8 cellular contexts compared by ENCODE assay signal in the genomic region with DNA sequence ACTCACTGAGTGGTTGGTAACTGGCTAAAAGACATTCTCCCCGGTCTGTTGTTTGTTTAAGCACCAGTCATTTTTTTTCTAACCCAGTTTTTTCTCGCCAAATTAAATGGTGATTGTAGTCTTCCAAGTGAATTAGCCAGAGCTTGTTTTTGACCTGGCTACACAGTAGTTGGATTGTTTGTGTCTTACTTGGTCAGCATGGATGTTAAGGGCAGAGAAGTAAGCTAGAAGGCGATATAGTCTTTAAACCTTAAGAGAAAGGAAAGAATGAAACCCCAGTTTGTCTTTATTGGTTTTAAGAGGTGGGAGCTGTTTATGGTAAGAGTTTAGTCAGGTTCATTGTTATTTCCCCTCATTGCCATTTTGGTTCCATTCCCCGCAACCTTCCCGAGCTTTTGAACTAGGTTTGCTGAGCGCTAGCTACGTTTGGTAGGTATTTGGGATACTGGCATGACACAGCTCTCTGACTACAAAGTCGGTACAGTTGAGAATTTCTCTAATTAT. TPM values are rescaled to one million over a fixed set of nuclear protein-coding genes. Genes with fewer than 3 reads are reported as not detected.
DNase-seq lines count a peak whose midpoint lies in the region; ATAC-seq and TF ChIP-seq lines count a peak whose summit lies in the region.

No MANE protein-coding gene starts in this region.

- intact Hi-C loops in sciatic nerve (cut with DNase I): loop anchor here (10.0 kb wide), 1 partner anchor 125 kb away; no protein-coding TSS in a partner anchor

- DNase-seq in EH (ENCODE audit: low read depth) (peak; percentile 50), RKO (ENCODE audit: low spot score) (peak; percentile 48), foreskin keratinocyte (no peak), sciatic nerve (ENCODE audit: low spot score) (no peak), SHP77 (lab: John Stamatoyannopoulos, UW) (no peak)
- DNase-seq in activated effector memory CD4-positive, alpha-beta T cell treated with Interleukin-2 at 50 U/mL for 16 hours: no peak

- no peak for TF ChIP-seq CTCF in foreskin keratinocyte (conservative IDR thresholded peaks at IDR 0.05)

- no peaks in the 10 kb centered on the region for H3K27me3 ChIP-seq in foreskin keratinocyte

- peaks cover 21% of the 10 kb centered on the region for H3K4me1 ChIP-seq in foreskin keratinocyte

- H3K27ac ChIP-seq in foreskin keratinocyte: peak overlapping the region; percentile 54

- ATAC-seq in foreskin keratinocyte: no peak
- peak; percentile 1 for ATAC-seq in sciatic nerve
- ATAC-seq in GM18868 (IDR thresholded peaks at IDR 0.05; ENCODE audit: unreplicated experiment): no peak
- no peak for ATAC-seq in HG03025 (IDR thresholded peaks at IDR 0.05; ENCODE audit: low FRiP score, unreplicated experiment)

RNA-seq across cellular contexts. Expression of a gene that starts 2.5 kb away (rescaled TPM):
- 99.2 and 107 TPM in 2 replicates for total RNA-seq in foreskin keratinocyte
- polyA plus RNA-seq in foreskin keratinocyte: 40.3 and 41.7 TPM in 2 replicates
- 140 TPM for total RNA-seq in sciatic nerve

Comparison
In these comparisons a context has a peak if more than half of its experiments do, and no peak if none do; other contexts are left out.
1. DNase-seq: peak in EH (single experiment) and RKO (single experiment); none in foreskin keratinocyte (0 of 2), sciatic nerve (single experiment), SHP77 (0 of 2) and activated effector memory CD4-positive, alpha-beta T cell treated with Interleukin-2 at 50 U/mL for 16 hours (single experiment).